1 cellular context compared by ENCODE assay signal in the genomic region with DNA sequence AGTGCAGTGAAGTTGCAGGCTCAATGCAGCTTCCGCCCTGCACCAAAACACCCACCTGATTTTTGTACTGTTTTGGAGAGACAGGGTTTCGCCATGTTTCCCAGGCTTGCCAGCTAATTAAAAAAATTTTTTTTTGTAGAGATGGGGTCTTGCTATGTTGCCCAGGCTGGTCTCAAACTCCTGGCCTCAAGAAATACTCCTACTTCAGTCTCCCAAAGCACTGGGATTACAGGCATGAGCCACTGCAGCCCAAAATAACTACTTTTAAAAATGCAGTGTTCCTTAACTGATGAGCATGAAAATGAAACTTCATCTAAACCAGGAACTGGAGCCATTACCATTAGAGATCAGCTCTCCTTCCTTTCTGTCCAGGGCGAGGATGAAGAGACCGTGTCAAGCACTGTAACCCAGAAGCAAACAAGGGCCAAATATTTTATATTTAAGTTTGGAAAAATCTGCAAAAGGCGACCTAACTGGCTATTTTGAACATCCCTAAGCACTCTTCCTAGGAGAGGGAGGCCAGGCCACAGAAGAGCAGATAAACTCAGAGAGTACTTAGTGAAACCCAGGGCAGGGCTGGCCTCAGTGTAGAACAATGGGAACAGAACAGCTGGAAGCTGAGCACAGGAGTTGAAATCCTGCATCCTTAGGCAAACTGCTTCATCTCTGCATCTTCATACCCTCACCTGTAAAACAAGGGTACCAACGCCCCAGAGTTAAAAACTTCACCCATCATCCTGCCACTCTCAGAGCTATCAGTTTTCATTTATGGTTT.
TF ChIP-seq lines count a peak whose summit lies in the region.

No MANE protein-coding gene starts in this region.

TF ChIP-seq in GM12878, 131 proteins besides CTCF, POLR2A, EP300 and RAD21:
- TF ChIP-seq CBX5 (IDR thresholded peaks at IDR 0.05; ENCODE audit: low read depth) (no peak), IKZF2 (IDR thresholded peaks at IDR 0.05) (0 out of 4 replicates have a peak, but pooled peaks of 1 of the 2 experiments have one; percentile 5), SPI1 (IDR thresholded peaks at IDR 0.05; ENCODE audit: borderline replicate concordance, insufficient read depth, low read depth, low read length) (peak; percentile 15; the same call in 1 of the 2 replicates)
